Comparison of ENCODE assay signal across 16 cellular contexts in genomic region chr12:40837891-40838424, GRCh38.
DNase-seq lines count a peak whose midpoint lies in the region; TF ChIP-seq lines count a peak whose summit lies in the region.
"Had no signal": no experiment of that assay in that cellular context is flagged by ENCODE, and none has a peak within 500 bp of the region (broad histone marks: within the 10 kb centered on the region; RNA-seq: fewer than 3 reads in every experiment).

No MANE protein-coding gene starts in this region.

- TF ChIP-seq EP300 in sigmoid colon (IDR thresholded peaks at IDR 0.05) = no peak

- H2BK5ac ChIP-seq in neuronal stem cell (ENCODE audit: low read length) = no peak overlapping the region

- H2AK5ac ChIP-seq in neuronal stem cell (ENCODE audit: low read depth, low read length) = no peak overlapping the region

- H3K14ac ChIP-seq in neuronal stem cell (ENCODE audit: low read length) = no peak overlapping the region

- intact Hi-C loops in sigmoid colon (cut with DNase I) = no loop called here

- H3K23ac ChIP-seq in neuronal stem cell (ENCODE audit: low read depth, low read length, poor library complexity) = no peak overlapping the region

- no peak overlapping the region for H3K4ac ChIP-seq in neuronal stem cell (ENCODE audit: low read length)

- H2AFZ ChIP-seq in neuronal stem cell (ENCODE audit: low read length) = no peak overlapping the region
- H2AFZ ChIP-seq: GM23248 had no signal

- no peak for TF ChIP-seq CTCF in sigmoid colon (IDR thresholded peaks at IDR 0.05)

- DNase-seq in cerebellar cortex (ENCODE audit: low spot score) = peak; percentile 81
- DNase-seq in neuronal stem cell (ENCODE audit: low spot score) = no peak
- DNase-seq in sigmoid colon = peak; percentile 63
- no peak for DNase-seq in NOMO-1 treated with dmso at 0.1 percent for 144 hours (lab: John Stamatoyannopoulos, UW; ENCODE audit: unreplicated experiment)
- no peak for DNase-seq in ecto neural progenitor cell (ENCODE audit: low spot score)
- DNase-seq in KBM-7 = no peak
- DNase-seq: Caco-2; CD4-positive, CD25-positive, alpha-beta regulatory T cell; CD8-positive, alpha-beta T cell; DMS153; DND-41; GDM1; GM23248; H7; HCEC 1CT had no signal

- H4K91ac ChIP-seq in neuronal stem cell (ENCODE audit: low read depth, low read length, poor library complexity) = peak overlapping the region; percentile 64

- in situ Hi-C loops in KBM-7 (cut with MboI; ENCODE audit: low pct_unique_long_range_greater_than_20kb, low sequenced_read_pairs) = no loop called here

- H2BK120ac ChIP-seq in neuronal stem cell (ENCODE audit: low read depth, low read length) = peak overlapping the region; percentile 81

- no peak overlapping the region for H3K27ac ChIP-seq in neuronal stem cell (replicated peaks; ENCODE audit: low read length)
- H3K27ac ChIP-seq in sigmoid colon = no peak overlapping the region
- H3K27ac ChIP-seq: GM23248 had no signal

- H3K4me2 ChIP-seq in neuronal stem cell (ENCODE audit: insufficient read depth, low read length, poor library complexity, severe bottlenecking) = no peak overlapping the region

- H3K4me3 ChIP-seq in neuronal stem cell (ENCODE audit: low read length in 2 of 2) (no peak overlapping the region), sigmoid colon (no peak overlapping the region)
- H3K4me3 ChIP-seq: GM12878, GM23248 had no signal

- H3K36me3 ChIP-seq in neuronal stem cell (replicated peaks in 1 of 2; ENCODE audit: control insufficient read depth in 2 of 2, insufficient read depth in 2 of 2, low read length in 2 of 2) (no peaks in the 10 kb centered on the region), sigmoid colon (no peaks in the 10 kb centered on the region)

- no peak overlapping the region for H2BK15ac ChIP-seq in neuronal stem cell (ENCODE audit: low read length)

- H3K4me1 ChIP-seq in neuronal stem cell (ENCODE audit: control insufficient read depth in 2 of 2, insufficient read depth in 1 of 2, low read depth in 1 of 2, low read length in 2 of 2) (no peaks in the 10 kb centered on the region), sigmoid colon (no peaks in the 10 kb centered on the region)
- H3K4me1 ChIP-seq: Caco-2 had no signal

- no peak overlapping the region for H4K8ac ChIP-seq in neuronal stem cell (ENCODE audit: low read depth, low read length)

- H3K18ac ChIP-seq in neuronal stem cell (ENCODE audit: low read length) = no peak overlapping the region

- H2BK12ac ChIP-seq in neuronal stem cell (ENCODE audit: low read length) = peak overlapping the region; percentile 90

- H3K79me1 ChIP-seq in neuronal stem cell (ENCODE audit: low read depth, low read length) = no peaks in the 10 kb centered on the region

- no CpG with 5 or more reads among the region's 6 CpGs for WGBS in neuronal stem cell (ENCODE audit: extremely low coverage in 2 of 2, insufficient read length in 2 of 2, insufficient replicate concordance in 1 of 2), 2 donors
- 92 to 96% methylated on average over 6 of the region's 6 CpGs for WGBS in sigmoid colon, 2 donors

- peaks cover 0 to 1% (median 0%) of the 10 kb centered on the region in 3 experiments for H3K27me3 ChIP-seq in neuronal stem cell (ENCODE audit: control insufficient read depth in 3 of 3, insufficient read depth in 3 of 3, low read depth in 1 of 3, low read length in 3 of 3)
- no peaks in the 10 kb centered on the region for H3K27me3 ChIP-seq in sigmoid colon

- H3K9me3 ChIP-seq in neuronal stem cell (replicated peaks in 1 of 2; ENCODE audit: control insufficient read depth in 2 of 2, insufficient read depth in 1 of 2, low read depth in 1 of 2, low read length in 2 of 2) = peaks cover 0 to 2% of the 10 kb centered on the region in 2 donors
- H3K9me3 ChIP-seq in sigmoid colon = no peaks in the 10 kb centered on the region

- no peak for TF ChIP-seq POLR2A in sigmoid colon (IDR thresholded peaks at IDR 0.05)

- no peak overlapping the region for H3K9ac ChIP-seq in neuronal stem cell (ENCODE audit: low read depth, low read length, poor library complexity)
- H3K9ac ChIP-seq: GM23248 had no signal

Comparison
In these comparisons a context has a peak if more than half of its experiments do, and no peak if none do; other contexts are left out.
1. DNase-seq: peak in cerebellar cortex (single experiment) and sigmoid colon (single experiment); none in neuronal stem cell (single experiment), NOMO-1 treated with dmso at 0.1 percent for 144 hours (single experiment), ecto neural progenitor cell (single experiment) and KBM-7 (single experiment).